13 cellular contexts compared by ENCODE assay signal in the genomic region with DNA sequence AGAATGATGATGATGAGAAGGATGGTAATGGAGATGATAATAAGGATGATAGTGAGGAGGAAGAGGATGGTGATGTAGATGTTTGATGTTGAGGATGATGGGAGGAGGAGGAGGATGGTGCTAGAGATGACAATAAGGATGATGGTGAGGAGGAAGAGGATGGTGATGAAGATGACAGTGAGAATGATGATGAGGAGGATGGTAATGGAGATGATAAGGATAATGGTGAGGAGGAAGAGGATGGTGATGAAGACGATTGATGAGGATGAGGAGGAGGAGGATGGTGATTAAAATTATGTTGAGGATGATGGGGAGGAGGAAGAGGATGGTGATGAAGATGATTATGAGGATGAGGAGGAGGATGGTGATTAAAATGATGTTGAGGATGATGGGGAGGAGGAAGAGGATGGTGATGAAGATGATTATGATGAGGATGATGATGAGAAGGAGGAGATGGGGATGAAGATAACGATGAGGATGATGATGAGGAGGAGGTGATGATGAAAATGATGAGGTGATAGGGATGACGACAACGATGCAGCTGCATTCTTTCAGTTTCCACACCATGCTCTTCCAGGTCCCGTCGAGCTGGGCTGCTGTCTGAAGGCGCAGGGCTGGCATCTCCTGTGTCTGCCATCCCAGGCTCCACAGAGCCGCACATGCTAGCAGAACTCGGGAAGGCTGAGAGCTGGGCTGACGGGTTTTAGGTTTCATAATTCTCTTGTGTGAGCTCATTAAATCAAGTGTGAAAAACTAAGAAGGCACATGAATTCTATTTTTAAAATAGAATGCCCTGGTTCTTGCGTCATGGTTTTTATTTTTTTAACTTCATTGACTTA.
"Had no signal": no experiment of that assay in that cellular context is flagged by ENCODE, and none has a peak within 500 bp of the region (broad histone marks: within the 10 kb centered on the region; RNA-seq: fewer than 3 reads in every experiment).

No MANE protein-coding gene starts in this region.

- FAIRE-seq: astrocyte had no signal

- H3K4me3 ChIP-seq: adrenal gland, breast epithelium, heart right ventricle, left lung, upper lobe of right lung had no signal

- ATAC-seq: esophagus mucosa, heart right ventricle, left lung, upper lobe of right lung had no signal

- H3K27ac ChIP-seq: adrenal gland, breast epithelium, heart right ventricle, left lung, upper lobe of right lung, VCaP had no signal

- DNase-seq: activated CD4-positive, CD25-positive, alpha-beta regulatory T cell treated with anti-CD3 and anti-CD28 coated beads, Interleukin-2, amount 50 U/mL, for 72 hours; activated gamma-delta T cell; adrenal gland; cerebellar nuclear complex; effector CD8-positive, alpha-beta T cell; heart right ventricle; stimulated activated naive CD4-positive, alpha-beta T cell; upper lobe of right lung had no signal

- H3K9me3 ChIP-seq: adrenal gland, breast epithelium, heart right ventricle, upper lobe of right lung had no signal

- H3K4me1 ChIP-seq: adrenal gland, breast epithelium, heart right ventricle, left lung, upper lobe of right lung had no signal

- H3K27me3 ChIP-seq: breast epithelium had no signal

- H3K36me3 ChIP-seq: adrenal gland, breast epithelium, heart right ventricle, left lung, upper lobe of right lung had no signal
